ENCODE assay signal across 2 cellular contexts in the genomic region with DNA sequence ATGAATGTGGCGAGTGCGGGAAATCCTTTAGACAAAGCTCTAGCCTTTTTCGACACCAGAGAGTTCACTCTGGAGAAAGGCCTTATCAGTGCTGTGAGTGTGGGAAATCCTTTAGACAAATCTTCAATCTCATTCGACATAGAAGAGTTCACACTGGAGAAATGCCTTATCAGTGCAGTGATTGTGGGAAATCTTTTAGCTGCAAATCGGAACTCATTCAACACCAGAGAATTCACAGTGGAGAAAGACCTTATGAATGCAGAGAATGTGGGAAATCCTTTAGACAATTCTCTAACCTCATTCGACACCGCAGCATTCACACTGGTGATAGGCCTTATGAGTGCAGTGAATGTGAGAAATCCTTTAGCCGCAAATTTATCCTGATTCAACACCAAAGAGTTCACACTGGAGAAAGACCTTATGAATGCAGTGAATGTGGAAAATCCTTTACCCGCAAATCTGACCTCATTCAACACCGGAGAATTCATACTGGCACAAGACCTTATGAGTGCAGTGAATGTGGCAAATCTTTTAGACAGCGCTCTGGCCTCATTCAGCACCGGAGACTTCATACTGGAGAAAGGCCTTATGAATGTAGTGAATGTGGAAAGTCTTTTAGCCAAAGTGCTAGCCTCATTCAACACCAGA.
TF ChIP-seq lines count a peak whose summit lies in the region.

No MANE protein-coding gene starts in this region.

TF ChIP-seq in HEK293, 187 proteins besides CTCF, POLR2A, EP300 and RAD21:
- no peak for TF ChIP-seq ZNF354C (tag by site-specific recombination; IDR thresholded peaks at IDR 0.05; ENCODE audit: borderline replicate concordance, low read depth)
- TF ChIP-seq ZNF274 (IDR thresholded peaks at IDR 0.05; ENCODE audit: low read length), result no peak
- TF ChIP-seq ZNF274 (tag by site-specific recombination; IDR thresholded peaks at IDR 0.05; ENCODE audit: borderline replicate concordance), result peak; percentile 64; the same call in 1 of the 2 replicates
- TF ChIP-seq ZNF239 (tag by site-specific recombination; IDR thresholded peaks at IDR 0.05), result peak; percentile 55; the same call in 1 of the 2 replicates
- TF ChIP-seq SETDB1 (IDR thresholded peaks at IDR 0.05; ENCODE audit: insufficient read length, low read length), result peak; percentile 97
- no peak for TF ChIP-seq TRIM28 (IDR thresholded peaks at IDR 0.05; ENCODE audit: borderline replicate concordance, low read length)

TF ChIP-seq in GM12878, 131 proteins besides CTCF, POLR2A, EP300 and RAD21:
- TF ChIP-seq, protein P1, sequence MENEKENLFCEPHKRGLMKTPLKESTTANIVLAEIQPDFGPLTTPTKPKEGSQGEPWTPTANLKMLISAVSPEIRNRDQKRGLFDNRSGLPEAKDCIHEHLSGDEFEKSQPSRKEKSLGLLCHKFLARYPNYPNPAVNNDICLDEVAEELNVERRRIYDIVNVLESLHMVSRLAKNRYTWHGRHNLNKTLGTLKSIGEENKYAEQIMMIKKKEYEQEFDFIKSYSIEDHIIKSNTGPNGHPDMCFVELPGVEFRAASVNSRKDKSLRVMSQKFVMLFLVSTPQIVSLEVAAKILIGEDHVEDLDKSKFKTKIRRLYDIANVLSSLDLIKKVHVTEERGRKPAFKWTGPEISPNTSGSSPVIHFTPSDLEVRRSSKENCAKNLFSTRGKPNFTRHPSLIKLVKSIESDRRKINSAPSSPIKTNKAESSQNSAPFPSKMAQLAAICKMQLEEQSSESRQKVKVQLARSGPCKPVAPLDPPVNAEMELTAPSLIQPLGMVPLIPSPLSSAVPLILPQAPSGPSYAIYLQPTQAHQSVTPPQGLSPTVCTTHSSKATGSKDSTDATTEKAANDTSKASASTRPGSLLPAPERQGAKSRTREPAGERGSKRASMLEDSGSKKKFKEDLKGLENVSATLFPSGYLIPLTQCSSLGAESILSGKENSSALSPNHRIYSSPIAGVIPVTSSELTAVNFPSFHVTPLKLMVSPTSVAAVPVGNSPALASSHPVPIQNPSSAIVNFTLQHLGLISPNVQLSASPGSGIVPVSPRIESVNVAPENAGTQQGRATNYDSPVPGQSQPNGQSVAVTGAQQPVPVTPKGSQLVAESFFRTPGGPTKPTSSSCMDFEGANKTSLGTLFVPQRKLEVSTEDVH (IDR thresholded peaks at IDR 0.05; ENCODE audit: low read depth, partially characterized antibody), result no peak
- TF ChIP-seq KLF5 (IDR thresholded peaks at IDR 0.05; ENCODE audit: partially characterized antibody), result peak; percentile 65
